In genomic region chr15:78210349-78210717, GRCh38 we compare ENCODE assay signal across 15 cellular contexts. TPM values are rescaled to one million over a fixed set of nuclear protein-coding genes. Genes with fewer than 3 reads are reported as not detected.
DNase-seq lines count a peak whose midpoint lies in the region; ATAC-seq, FAIRE-seq and TF ChIP-seq lines count a peak whose summit lies in the region.
"Had no signal": no experiment of that assay in that cellular context is flagged by ENCODE, and none has a peak within 500 bp of the region (broad histone marks: within the 10 kb centered on the region; RNA-seq: fewer than 3 reads in every experiment).

No MANE protein-coding gene starts in this region.

- H3K36me3 Mint-ChIP-seq in effector memory CD8-positive, alpha-beta T cell (ENCODE audit: insufficient read depth), result no peaks in the 10 kb centered on the region
- H3K36me3 Mint-ChIP-seq: memory B cell had no signal

- peak overlapping the region; percentile 66 for H2AFZ ChIP-seq in parathyroid adenoma

- no peak for ATAC-seq in effector memory CD8-positive, alpha-beta T cell (replicated peaks)
- ATAC-seq: activated CD8-positive, alpha-beta T cell treated with anti-CD3 and anti-CD28 coated beads for 36 hours had no signal

- no peak for DNase-seq in GM12892 (ENCODE audit: insufficient read length)
- DNase-seq in dorsolateral prefrontal cortex, result no peak
- no peak for DNase-seq in effector memory CD8-positive, alpha-beta T cell
- DNase-seq in midbrain (lab: John Stamatoyannopoulos, UW), result no peak
- no peak for DNase-seq in H54 (ENCODE audit: insufficient read length, low spot score)
- no peak for DNase-seq in activated T-cell treated with anti-CD3 and anti-CD28 coated beads, Interleukin-2, amount 50 U/mL, for 1 hour
- DNase-seq: activated CD8-positive, alpha-beta T cell treated with anti-CD3 and anti-CD28 coated beads for 36 hours; brain microvascular endothelial cell; NCI-H1048 had no signal

- peak overlapping the region; percentile 73 for H3K27ac ChIP-seq in 22Rv1
- H3K27ac ChIP-seq in dorsolateral prefrontal cortex, result peak overlapping the region in 58 of 59 donors; percentile 9 to 94 (median 82)
- H3K27ac ChIP-seq in parathyroid adenoma, result peak overlapping the region; percentile 73
- H3K27ac ChIP-seq: brain microvascular endothelial cell had no signal

- H3K27ac Mint-ChIP-seq in effector memory CD8-positive, alpha-beta T cell, result no peak overlapping the region
- H3K27ac Mint-ChIP-seq: activated CD8-positive, alpha-beta T cell treated with anti-CD3 and anti-CD28 coated beads for 36 hours; memory B cell; stimulated activated naive CD8-positive, alpha-beta T cell treated with anti-CD3 and anti-CD28 coated beads, Interleukin-15, Interleukin-2, amounts not matched to agents 100 ng/mL and 50 ng/mL, for 24 hours had no signal

- H3K9me3 ChIP-seq in parathyroid adenoma (ENCODE audit: control insufficient read depth, low read length), result no peaks in the 10 kb centered on the region

- H3K27me3 Mint-ChIP-seq in effector memory CD8-positive, alpha-beta T cell, result peaks cover 20 to 36% of the 10 kb centered on the region in 2 donors

- no peak overlapping the region for H3K4me3 Mint-ChIP-seq in effector memory CD8-positive, alpha-beta T cell
- H3K4me3 Mint-ChIP-seq: activated CD8-positive, alpha-beta T cell treated with anti-CD3 and anti-CD28 coated beads for 36 hours; memory B cell; stimulated activated naive CD8-positive, alpha-beta T cell treated with anti-CD3 and anti-CD28 coated beads, Interleukin-15, Interleukin-2, amounts not matched to agents 100 ng/mL and 50 ng/mL, for 24 hours had no signal

- TF ChIP-seq CTCF in 22Rv1 (IDR thresholded peaks at IDR 0.05), result no peak
- no peak for TF ChIP-seq CTCF in dorsolateral prefrontal cortex (IDR thresholded peaks at IDR 0.05 in 54 of 56, conservative IDR thresholded peaks at IDR 0.05 in 2 of 56; ENCODE audit: low read depth in 1 of 56, partially characterized antibody in 56 of 56)
- TF ChIP-seq CTCF in parathyroid adenoma (IDR thresholded peaks at IDR 0.05), result no peak

- H3K4me1 Mint-ChIP-seq in effector memory CD8-positive, alpha-beta T cell (ENCODE audit: low read depth in 2 of 2), result no peaks in the 10 kb centered on the region
- H3K4me1 Mint-ChIP-seq: memory B cell had no signal

- H3K27me3 ChIP-seq in dorsolateral prefrontal cortex (no peaks in the 10 kb centered on the region), parathyroid adenoma (ENCODE audit: control insufficient read depth, insufficient read depth, low read length) (no peaks in the 10 kb centered on the region)
- H3K27me3 ChIP-seq: brain microvascular endothelial cell had no signal

- H3K4me1 ChIP-seq in parathyroid adenoma, result peaks cover 17% of the 10 kb centered on the region

- H3K4me3 ChIP-seq in dorsolateral prefrontal cortex, result no peak overlapping the region
- no peak overlapping the region for H3K4me3 ChIP-seq in parathyroid adenoma (ENCODE audit: low read depth, low read length)

- FAIRE-seq in GM12892 (lab: Jason Lieb, UNC) (peak; percentile 51), H54 (lab: Jason Lieb, UNC) (no peak)

- H3K4me2 ChIP-seq in parathyroid adenoma (ENCODE audit: low read length), result no peak overlapping the region

- H3K9ac ChIP-seq in parathyroid adenoma, result no peak overlapping the region

- no peaks in the 10 kb centered on the region for H3K79me2 ChIP-seq in parathyroid adenoma

- no peaks in the 10 kb centered on the region for H3K9me3 Mint-ChIP-seq in effector memory CD8-positive, alpha-beta T cell
- H3K9me3 Mint-ChIP-seq: activated CD8-positive, alpha-beta T cell treated with anti-CD3 and anti-CD28 coated beads for 36 hours; memory B cell; stimulated activated naive CD8-positive, alpha-beta T cell treated with anti-CD3 and anti-CD28 coated beads, Interleukin-15, Interleukin-2, amounts not matched to agents 100 ng/mL and 50 ng/mL, for 24 hours had no signal

- no peak for TF ChIP-seq POLR2A in GM12892 (IDR thresholded peaks at IDR 0.05; ENCODE audit: low read depth, low read length)
- TF ChIP-seq POLR2A in H54 (IDR thresholded peaks at IDR 0.05; ENCODE audit: low read depth, low read length), result no peak

- intact Hi-C loops in dorsolateral prefrontal cortex (cut with DNase I), result no loop called here

- H3K36me3 ChIP-seq in parathyroid adenoma (ENCODE audit: control insufficient read depth, insufficient read depth, low read length), result no peaks in the 10 kb centered on the region
- H3K36me3 ChIP-seq: brain microvascular endothelial cell had no signal

RNA-seq across cellular contexts. Expression of gene ACSBG1, which starts 24.0 kb away (rescaled TPM):
- 0.32 TPM for polyA plus RNA-seq in GM12892 (2012; ENCODE audit: missing spikeins)
- 100 to 1,000 TPM in 47 of 120 experiments, 10 to 100 TPM in 73; 48.0 to 276 (median 94.0) TPM for total RNA-seq in dorsolateral prefrontal cortex
- total RNA-seq: pulmonary artery endothelial cell had no signal

RNA-seq across cellular contexts. Expression of gene DNAJA4, which starts 54.0 kb away (rescaled TPM):
- polyA plus RNA-seq in GM12892 (2012; ENCODE audit: missing spikeins), result 5.5 TPM
- total RNA-seq in dorsolateral prefrontal cortex, result 100 to 1,000 TPM in 49 of 120 experiments, 10 to 100 TPM in 71; 52.5 to 507 (median 97.1) TPM
- total RNA-seq: G401 had no signal
